ENCODE assay signal across 15 cellular contexts in the genomic region with DNA sequence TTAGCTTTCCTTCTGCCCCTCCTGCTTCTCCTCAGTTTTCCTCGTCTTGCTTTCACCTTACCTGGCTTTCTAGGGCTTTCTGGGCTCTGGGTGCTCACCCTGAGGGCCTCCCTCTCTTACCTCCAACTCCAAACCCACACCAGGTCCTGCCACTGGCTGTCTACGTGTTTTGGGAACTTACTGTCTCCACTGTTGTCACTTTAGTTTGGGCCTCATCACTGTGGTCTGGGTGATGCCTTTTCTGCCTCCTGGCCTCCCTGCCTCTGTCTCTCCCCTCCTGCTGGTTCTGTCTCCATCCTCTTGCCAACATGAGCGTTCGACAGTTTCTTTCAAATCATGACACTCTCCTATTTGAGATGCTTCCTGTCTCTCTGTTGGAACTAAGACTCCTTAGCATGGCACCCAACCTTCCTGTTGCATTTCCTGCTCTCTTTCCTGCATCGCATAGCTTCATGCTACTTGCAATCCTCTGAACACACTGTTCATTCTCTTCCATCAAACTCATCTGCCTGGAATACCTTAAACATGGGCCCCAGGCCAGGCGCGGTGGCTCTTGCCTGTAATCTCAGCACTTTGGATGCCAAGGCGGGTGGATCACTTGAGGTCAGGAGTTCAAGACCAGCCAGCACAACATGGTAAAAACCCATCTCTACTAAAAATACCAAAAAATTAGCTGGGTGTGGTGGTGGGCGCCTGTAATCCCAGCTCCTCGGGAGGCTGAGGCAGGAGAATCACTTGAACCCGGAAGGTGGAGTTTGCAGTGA.
"Had no signal": no experiment of that assay in that cellular context is flagged by ENCODE, and none has a peak within 500 bp of the region (broad histone marks: within the 10 kb centered on the region; RNA-seq: fewer than 3 reads in every experiment).

No MANE protein-coding gene starts in this region.

- H3K27me3 Mint-ChIP-seq: activated naive CD8-positive, alpha-beta T cell treated with anti-CD3 and anti-CD28 coated beads, Interleukin-2, amount 10 ng/mL, durations not matched to agents 7 days and 5 days; stimulated activated naive CD8-positive, alpha-beta T cell treated with anti-CD3 and anti-CD28 coated beads, Interleukin-15, amount 100 ng/mL, for 72 hours had no signal

- H3K27ac Mint-ChIP-seq: activated naive CD8-positive, alpha-beta T cell treated with anti-CD3 and anti-CD28 coated beads, Interleukin-2, amount 10 ng/mL, durations not matched to agents 7 days and 5 days; natural killer cell; stimulated activated naive CD8-positive, alpha-beta T cell treated with anti-CD3 and anti-CD28 coated beads, Interleukin-15, amount 100 ng/mL, for 72 hours had no signal

- H3K36me3 Mint-ChIP-seq: activated naive CD8-positive, alpha-beta T cell treated with anti-CD3 and anti-CD28 coated beads, Interleukin-2, amount 10 ng/mL, durations not matched to agents 7 days and 5 days; natural killer cell had no signal

- H3K27ac ChIP-seq: cardiac muscle cell, dorsolateral prefrontal cortex, gastroesophageal sphincter, ovary, sigmoid colon, vagina, WERI-Rb-1 had no signal

- H3K27me3 ChIP-seq: cardiac muscle cell, ovary, vagina had no signal

- H3K36me3 ChIP-seq: cardiac muscle cell, ovary, WERI-Rb-1 had no signal

- H3K4me3 ChIP-seq: cardiac muscle cell, dorsolateral prefrontal cortex, gastroesophageal sphincter, ovary, sigmoid colon, vagina had no signal

- DNase-seq: activated CD4-positive, alpha-beta T cell treated with anti-CD3 and anti-CD28 coated beads, Interleukin-2, amount 50 U/mL, for 4 hours; activated naive CD8-positive, alpha-beta T cell treated with anti-CD3 and anti-CD28 coated beads, Interleukin-2, amount 10 ng/mL, durations not matched to agents 7 days and 5 days; amygdala; mesendoderm; natural killer cell; ovary; sigmoid colon; stimulated activated CD8-positive, alpha-beta memory T cell treated with anti-CD3 and anti-CD28 coated beads, Interleukin-4, amount 100 ng/mL, for 48 hours; stimulated activated naive CD8-positive, alpha-beta T cell treated with anti-CD3 and anti-CD28 coated beads, Interleukin-15, amount 100 ng/mL, for 72 hours; T-helper 2 cell; WERI-Rb-1 had no signal

- H3K9me3 ChIP-seq: gastroesophageal sphincter, ovary, sigmoid colon, vagina had no signal

- H3K4me3 Mint-ChIP-seq: activated naive CD8-positive, alpha-beta T cell treated with anti-CD3 and anti-CD28 coated beads, Interleukin-2, amount 10 ng/mL, durations not matched to agents 7 days and 5 days; natural killer cell; stimulated activated naive CD8-positive, alpha-beta T cell treated with anti-CD3 and anti-CD28 coated beads, Interleukin-15, amount 100 ng/mL, for 72 hours had no signal

- H3K9me3 Mint-ChIP-seq: activated naive CD8-positive, alpha-beta T cell treated with anti-CD3 and anti-CD28 coated beads, Interleukin-2, amount 10 ng/mL, durations not matched to agents 7 days and 5 days; natural killer cell; stimulated activated naive CD8-positive, alpha-beta T cell treated with anti-CD3 and anti-CD28 coated beads, Interleukin-15, amount 100 ng/mL, for 72 hours had no signal
